In genomic region chr2:236744316-236745105, GRCh38 we compare ENCODE assay signal across 14 cellular contexts.
DNase-seq lines count a peak whose midpoint lies in the region; ATAC-seq, FAIRE-seq and TF ChIP-seq lines count a peak whose summit lies in the region.
"Had no signal": no experiment of that assay in that cellular context is flagged by ENCODE, and none has a peak within 500 bp of the region (broad histone marks: within the 10 kb centered on the region; RNA-seq: fewer than 3 reads in every experiment).

No MANE protein-coding gene starts in this region.

- intact Hi-C loops in MCF 10A (cut with micrococcal nuclease) (no loop called here), upper lobe of right lung (cut with DNase I) (no loop called here)

- peaks cover 50% of the 10 kb centered on the region for H3K4me1 Mint-ChIP-seq in MCF 10A (ENCODE audit: insufficient read depth, unreplicated experiment)

- in situ Hi-C loops in GM13976 (cut with MboI; ENCODE audit: low sequenced_read_pairs, unreplicated experiment): no loop called here

- no peaks in the 10 kb centered on the region for H3K9me3 Mint-ChIP-seq in MCF 10A (ENCODE audit: unreplicated experiment)

- no peak for DNase-seq in A549 (ENCODE audit: low read depth in 1 of 2, low spot score in 1 of 2)
- DNase-seq in HTR-8/SVneo (ENCODE audit: insufficient read length, low spot score): peak; percentile 66
- peak; percentile 65 for DNase-seq in MCF 10A (ENCODE audit: unreplicated experiment)
- peak; percentile 2 for DNase-seq in midbrain (lab: John Stamatoyannopoulos, UW)
- no peak for DNase-seq in HPDE6-E6E7 (ENCODE audit: extremely low spot score)
- DNase-seq in GM13976 (ENCODE audit: low spot score): no peak
- no peak for DNase-seq in nucleus accumbens (lab: John Stamatoyannopoulos, UW)
- DNase-seq in upper lobe of right lung: no peak
- DNase-seq: ACHN; activated naive CD4-positive, alpha-beta T cell treated with Interleukin-2 at 50 U/mL for 16 hours; NCI-H2081; pancreas had no signal

- no peak for TF ChIP-seq EP300 in A549 (IDR thresholded peaks at IDR 0.05)

- H3K27me3 Mint-ChIP-seq in MCF 10A (ENCODE audit: insufficient read depth, unreplicated experiment): no peaks in the 10 kb centered on the region

- POLR2A ChIA-PET in A549 (lab: Yijun Ruan, JAX): interaction anchor here (2.3 kb wide), 1 partner anchor 25 kb away, joined by 17 read pairs; no protein-coding TSS in a partner anchor
- POLR2A ChIA-PET in MCF 10A (lab: Yijun Ruan, JAX): interaction anchor here (0.7 to 1.8 kb wide), 11 partner anchors 9 to 102 kb away, joined by 3 to 7 read pairs (median 3); no protein-coding TSS in a partner anchor

- peak overlapping the region; percentile 63 for H3K4me2 ChIP-seq in A549

- 88% methylated on average over 6 of the region's 6 CpGs for WGBS in A549 (ENCODE audit: missing lambda C conversion rate)

- BruUV-seq in MCF 10A (replicated peaks; lab: Mats Ljungman, UMichigan): no TSS peak

- TF ChIP-seq CTCF in A549 (IDR thresholded peaks at IDR 0.05): no peak
- no peak for TF ChIP-seq CTCF in MCF 10A (IDR thresholded peaks at IDR 0.05; ENCODE audit: unreplicated experiment)
- TF ChIP-seq CTCF in GM13976 (IDR thresholded peaks at IDR 0.05; ENCODE audit: borderline replicate concordance, control extremely low read depth, extremely low read depth, insufficient read depth, missing control alignments): no peak
- no peak for TF ChIP-seq CTCF in upper lobe of right lung (IDR thresholded peaks at IDR 0.05)

- H3K9me3 ChIP-seq in A549: no peaks in the 10 kb centered on the region
- no peaks in the 10 kb centered on the region for H3K9me3 ChIP-seq in upper lobe of right lung
- H3K9me3 ChIP-seq: pancreas had no signal

- H3K4me3 Mint-ChIP-seq in MCF 10A (ENCODE audit: unreplicated experiment): no peak overlapping the region

- peak overlapping the region; percentile 74 for H3K27ac Mint-ChIP-seq in MCF 10A (ENCODE audit: low read depth, unreplicated experiment)

- H3K27ac ChIP-seq in A549 (peak overlapping the region; percentile 73 to 79), upper lobe of right lung (no peak overlapping the region)
- H3K27ac ChIP-seq: pancreas had no signal

- H3K4me3 ChIP-seq in A549 (no peak overlapping the region), upper lobe of right lung (no peak overlapping the region)
- H3K4me3 ChIP-seq: pancreas had no signal

- CTCF ChIA-PET in A549 (lab: Yijun Ruan, JAX): interaction anchor here (1.1 to 1.3 kb wide), 3 partner anchors 15 to 79 kb away, joined by 3 read pairs; no protein-coding TSS in a partner anchor
- CTCF ChIA-PET in MCF 10A (lab: Yijun Ruan, JAX): no interaction called here

- H3K4me1 ChIP-seq in A549: peaks cover 41% of the 10 kb centered on the region
- peaks cover 22% of the 10 kb centered on the region for H3K4me1 ChIP-seq in upper lobe of right lung

- peaks cover under 1% of the 10 kb centered on the region for H3K36me3 Mint-ChIP-seq in MCF 10A (ENCODE audit: insufficient read depth, unreplicated experiment)

- H3K36me3 ChIP-seq in upper lobe of right lung: no peaks in the 10 kb centered on the region
- H3K36me3 ChIP-seq: pancreas had no signal

- TF ChIP-seq POLR2A in A549 (IDR thresholded peaks at IDR 0.05; ENCODE audit: low read length): no peak

- no peak for TF ChIP-seq RAD21 in A549 (conservative IDR thresholded peaks at IDR 0.05 in 1 of 2, IDR thresholded peaks at IDR 0.05 in 1 of 2)

- FAIRE-seq in A549 (lab: Jason Lieb, UNC): no peak
- peak; percentile 9 for FAIRE-seq in HTR-8/SVneo (lab: Jason Lieb, UNC)
- FAIRE-seq: islet of Langerhans, pancreas had no signal

- ATAC-seq in A549 (no peak), upper lobe of right lung (no peak)
- ATAC-seq: activated CD4-positive, CD25-positive, alpha-beta regulatory T cell treated with anti-CD3 and anti-CD28 coated beads, Interleukin-2, amount 50 U/mL, for 24 hours had no signal

- H3K27me3 ChIP-seq in upper lobe of right lung: no peaks in the 10 kb centered on the region
- H3K27me3 ChIP-seq: pancreas had no signal

TF ChIP-seq in A549, 52 proteins besides CTCF, POLR2A, EP300 and RAD21:
- TF ChIP-seq EHF (CRISPR knock-in tag; IDR thresholded peaks at IDR 0.05): no peak
- TF ChIP-seq JUNB (IDR thresholded peaks at IDR 0.05): no peak
- TF ChIP-seq FOXS1 (CRISPR knock-in tag; IDR thresholded peaks at IDR 0.05): no peak
- no peak for TF ChIP-seq EHMT2 (IDR thresholded peaks at IDR 0.05; ENCODE audit: low read depth)
- no peak for TF ChIP-seq RFX5 (IDR thresholded peaks at IDR 0.05)
- TF ChIP-seq REST (IDR thresholded peaks at IDR 0.05): no peak
- TF ChIP-seq TFCP2L1 (CRISPR knock-in tag; IDR thresholded peaks at IDR 0.05): no peak
- TF ChIP-seq PHF8 (IDR thresholded peaks at IDR 0.05; ENCODE audit: borderline replicate concordance, low read depth): no peak
- peak; percentile 72 for TF ChIP-seq MAFK (IDR thresholded peaks at IDR 0.05; ENCODE audit: partially characterized antibody)

Comparison
In these comparisons a context has a peak if more than half of its experiments do, and no peak if none do; other contexts are left out.
1. DNase-seq: peak in HTR-8/SVneo (single experiment), MCF 10A (single experiment) and midbrain (single experiment); none in A549 (0 of 2), HPDE6-E6E7 (single experiment), GM13976 (single experiment), nucleus accumbens (0 of 56) and upper lobe of right lung (single experiment).